In genomic region chr20:22402550-22402949, GRCh38 we compare ENCODE assay signal across 20 cellular contexts.
DNase-seq lines count a peak whose midpoint lies in the region; ATAC-seq and TF ChIP-seq lines count a peak whose summit lies in the region.
"Had no signal": no experiment of that assay in that cellular context is flagged by ENCODE, and none has a peak within 500 bp of the region (broad histone marks: within the 10 kb centered on the region; RNA-seq: fewer than 3 reads in every experiment).

No MANE protein-coding gene starts in this region.

- POLR2A ChIA-PET in WTC11 (lab: Charles Lee): interaction anchor here (0.8 kb wide), 1 partner anchor 36 kb away, joined by 3 read pairs; no protein-coding TSS in a partner anchor

- H3K4me1 ChIP-seq in tibial artery: peaks cover 0 to 20% (median 3%) of the 10 kb centered on the region in 4 donors
- H3K4me1 ChIP-seq: BE2C, colonic mucosa, HAP-1 had no signal

- H3K9me3 ChIP-seq in tibial artery: no peaks in the 10 kb centered on the region
- H3K9me3 ChIP-seq: BE2C, colonic mucosa, HAP-1, uterus had no signal

- no peaks in the 10 kb centered on the region for H3K9me3 Mint-ChIP-seq in WTC11
- H3K9me3 Mint-ChIP-seq in progenitor cell of endocrine pancreas (ENCODE audit: low read depth): no peaks in the 10 kb centered on the region
- H3K9me3 Mint-ChIP-seq in activated T-helper 17 cell treated with anti-CD3 and anti-CD28 coated beads, Interleukin-2, amount 50 U/mL, for 72 hours: peaks cover 13% of the 10 kb centered on the region
- H3K9me3 Mint-ChIP-seq: activated B cell treated with CpG ODN at 0.5 μM for 24 hours had no signal

- H3K27ac Mint-ChIP-seq in WTC11: no peak overlapping the region
- peak overlapping the region; percentile 95 for H3K27ac Mint-ChIP-seq in progenitor cell of endocrine pancreas
- H3K27ac Mint-ChIP-seq in activated T-helper 17 cell treated with anti-CD3 and anti-CD28 coated beads, Interleukin-2, amount 50 U/mL, for 72 hours: no peak overlapping the region
- H3K27ac Mint-ChIP-seq: activated B cell treated with CpG ODN at 0.5 μM for 24 hours had no signal

- no peak for ATAC-seq in WTC11
- no peak for ATAC-seq in activated T-helper 17 cell treated with anti-CD3 and anti-CD28 coated beads, Interleukin-2, amount 50 U/mL, for 72 hours (replicated peaks)

- TF ChIP-seq CTCF in WTC11 (IDR thresholded peaks at IDR 0.05): no peak
- no peak for TF ChIP-seq CTCF in progenitor cell of endocrine pancreas (IDR thresholded peaks at IDR 0.05; ENCODE audit: unreplicated experiment)
- no peak for TF ChIP-seq CTCF in tibial artery (IDR thresholded peaks at IDR 0.05)

- H3K36me3 Mint-ChIP-seq in WTC11: no peaks in the 10 kb centered on the region
- H3K36me3 Mint-ChIP-seq in progenitor cell of endocrine pancreas (ENCODE audit: insufficient read depth): no peaks in the 10 kb centered on the region
- no peaks in the 10 kb centered on the region for H3K36me3 Mint-ChIP-seq in activated T-helper 17 cell treated with anti-CD3 and anti-CD28 coated beads, Interleukin-2, amount 50 U/mL, for 72 hours (ENCODE audit: low read depth)

- H3K27me3 ChIP-seq in tibial artery: no peaks in the 10 kb centered on the region
- H3K27me3 ChIP-seq: BE2C, colonic mucosa, uterus had no signal

- CTCF ChIA-PET in WTC11 (lab: Charles Lee): interaction anchor here (1.0 to 2.6 kb wide), 11 partner anchors 9 to 449 kb away, joined by 3 to 14 read pairs (median 5); no protein-coding TSS in a partner anchor

- H3K4me1 Mint-ChIP-seq in WTC11 (peaks cover 25% of the 10 kb centered on the region), progenitor cell of endocrine pancreas (ENCODE audit: low read depth) (peaks cover 61% of the 10 kb centered on the region)
- H3K4me1 Mint-ChIP-seq in activated T-helper 17 cell treated with anti-CD3 and anti-CD28 coated beads, Interleukin-2, amount 50 U/mL, for 72 hours: no peaks in the 10 kb centered on the region

- H3K27me3 Mint-ChIP-seq in WTC11 (ENCODE audit: low read depth) (peaks cover 39% of the 10 kb centered on the region), progenitor cell of endocrine pancreas (no peaks in the 10 kb centered on the region)
- peaks cover 3% of the 10 kb centered on the region for H3K27me3 Mint-ChIP-seq in activated T-helper 17 cell treated with anti-CD3 and anti-CD28 coated beads, Interleukin-2, amount 50 U/mL, for 72 hours

- intact Hi-C loops in tibial artery (cut with DNase I; ENCODE audit: low total_unique reads): no loop called here

- peak; percentile 21 for DNase-seq in NCI-H1092 (lab: John Stamatoyannopoulos, UW)
- DNase-seq in NCI-H345 (lab: John Stamatoyannopoulos, UW): peak; percentile 78
- no peak for DNase-seq in WTC11 (ENCODE audit: low spot score)
- no peak for DNase-seq in progenitor cell of endocrine pancreas (ENCODE audit: low spot score, unreplicated experiment)
- DNase-seq in tibial artery: no peak
- DNase-seq in NCI-H524 treated with DMSO at 0.1 percent for 48 hours (lab: John Stamatoyannopoulos, UW): no peak
- DNase-seq: activated B cell treated with CpG ODN at 0.5 μM for 24 hours; activated effector memory CD4-positive, alpha-beta T cell treated with anti-CD3 and anti-CD28 coated beads, Interleukin-2, amount 50 U/mL, for 16 hours; aorta; BE2C; colonic mucosa; glutamatergic neuron; KBM-7; left colon; NCI-H187 treated with DMSO at 0.1 percent for 48 hours; posterior cingulate gyrus; stimulated activated naive CD4-positive, alpha-beta T cell treated with Interleukin-2 at 50 U/mL for 16 hours; uterus had no signal

- H3K4me3 Mint-ChIP-seq in WTC11 (peak overlapping the region; percentile 54; the same call in 1 of the 2 replicates), progenitor cell of endocrine pancreas (ENCODE audit: low read depth) (peak overlapping the region; percentile 64)
- no peak overlapping the region for H3K4me3 Mint-ChIP-seq in activated T-helper 17 cell treated with anti-CD3 and anti-CD28 coated beads, Interleukin-2, amount 50 U/mL, for 72 hours

- H3K4me3 ChIP-seq in tibial artery: no peak overlapping the region
- H3K4me3 ChIP-seq: HAP-1, uterus had no signal

- no peaks in the 10 kb centered on the region for H3K36me3 ChIP-seq in tibial artery
- H3K36me3 ChIP-seq: BE2C, colonic mucosa, HAP-1, uterus had no signal

- H3K27ac ChIP-seq in tibial artery: no peak overlapping the region
- H3K27ac ChIP-seq: colonic mucosa, uterus had no signal

TF ChIP-seq in WTC11, 78 proteins besides CTCF, POLR2A, EP300 and RAD21:
- TF ChIP-seq MYBL2 (CRISPR knock-in tag; IDR thresholded peaks at IDR 0.05): no peak
- no peak for TF ChIP-seq NFATC4 (CRISPR knock-in tag; IDR thresholded peaks at IDR 0.05)
- no peak for TF ChIP-seq CREM (CRISPR knock-in tag; IDR thresholded peaks at IDR 0.05)
- no peak for TF ChIP-seq JUN (CRISPR knock-in tag; IDR thresholded peaks at IDR 0.05)
- no peak for TF ChIP-seq IRF2 (CRISPR knock-in tag; IDR thresholded peaks at IDR 0.05; ENCODE audit: borderline replicate concordance, low read depth)
- TF ChIP-seq TCF7 (CRISPR knock-in tag; IDR thresholded peaks at IDR 0.05; ENCODE audit: low read depth): no peak
- no peak for TF ChIP-seq GTF2I (CRISPR knock-in tag; conservative IDR thresholded peaks at IDR 0.05)
- TF ChIP-seq TEAD1 (CRISPR knock-in tag; IDR thresholded peaks at IDR 0.05): no peak
- no peak for TF ChIP-seq MXD4 (CRISPR knock-in tag; IDR thresholded peaks at IDR 0.05; ENCODE audit: borderline replicate concordance)
- no peak for TF ChIP-seq ZNF281 (CRISPR knock-in tag; IDR thresholded peaks at IDR 0.05)
- TF ChIP-seq, protein P1, sequence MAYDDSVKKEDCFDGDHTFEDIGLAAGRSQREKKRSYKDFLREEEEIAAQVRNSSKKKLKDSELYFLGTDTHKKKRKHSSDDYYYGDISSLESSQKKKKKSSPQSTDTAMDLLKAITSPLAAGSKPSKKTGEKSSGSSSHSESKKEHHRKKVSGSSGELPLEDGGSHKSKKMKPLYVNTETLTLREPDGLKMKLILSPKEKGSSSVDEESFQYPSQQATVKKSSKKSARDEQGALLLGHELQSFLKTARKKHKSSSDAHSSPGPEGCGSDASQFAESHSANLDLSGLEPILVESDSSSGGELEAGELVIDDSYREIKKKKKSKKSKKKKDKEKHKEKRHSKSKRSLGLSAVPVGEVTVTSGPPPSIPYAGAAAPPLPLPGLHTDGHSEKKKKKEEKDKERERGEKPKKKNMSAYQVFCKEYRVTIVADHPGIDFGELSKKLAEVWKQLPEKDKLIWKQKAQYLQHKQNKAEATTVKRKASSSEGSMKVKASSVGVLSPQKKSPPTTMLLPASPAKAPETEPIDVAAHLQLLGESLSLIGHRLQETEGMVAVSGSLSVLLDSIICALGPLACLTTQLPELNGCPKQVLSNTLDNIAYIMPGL (CRISPR knock-in tag; IDR thresholded peaks at IDR 0.05): no peak
- TF ChIP-seq ZNF317 (CRISPR knock-in tag; IDR thresholded peaks at IDR 0.05; ENCODE audit: borderline replicate concordance, low read depth): no peak
- no peak for TF ChIP-seq FOXP1 (CRISPR knock-in tag; IDR thresholded peaks at IDR 0.05; ENCODE audit: borderline replicate concordance)
- TF ChIP-seq ZNF263 (CRISPR knock-in tag; IDR thresholded peaks at IDR 0.05; ENCODE audit: low read depth): no peak
- TF ChIP-seq, protein P2, sequence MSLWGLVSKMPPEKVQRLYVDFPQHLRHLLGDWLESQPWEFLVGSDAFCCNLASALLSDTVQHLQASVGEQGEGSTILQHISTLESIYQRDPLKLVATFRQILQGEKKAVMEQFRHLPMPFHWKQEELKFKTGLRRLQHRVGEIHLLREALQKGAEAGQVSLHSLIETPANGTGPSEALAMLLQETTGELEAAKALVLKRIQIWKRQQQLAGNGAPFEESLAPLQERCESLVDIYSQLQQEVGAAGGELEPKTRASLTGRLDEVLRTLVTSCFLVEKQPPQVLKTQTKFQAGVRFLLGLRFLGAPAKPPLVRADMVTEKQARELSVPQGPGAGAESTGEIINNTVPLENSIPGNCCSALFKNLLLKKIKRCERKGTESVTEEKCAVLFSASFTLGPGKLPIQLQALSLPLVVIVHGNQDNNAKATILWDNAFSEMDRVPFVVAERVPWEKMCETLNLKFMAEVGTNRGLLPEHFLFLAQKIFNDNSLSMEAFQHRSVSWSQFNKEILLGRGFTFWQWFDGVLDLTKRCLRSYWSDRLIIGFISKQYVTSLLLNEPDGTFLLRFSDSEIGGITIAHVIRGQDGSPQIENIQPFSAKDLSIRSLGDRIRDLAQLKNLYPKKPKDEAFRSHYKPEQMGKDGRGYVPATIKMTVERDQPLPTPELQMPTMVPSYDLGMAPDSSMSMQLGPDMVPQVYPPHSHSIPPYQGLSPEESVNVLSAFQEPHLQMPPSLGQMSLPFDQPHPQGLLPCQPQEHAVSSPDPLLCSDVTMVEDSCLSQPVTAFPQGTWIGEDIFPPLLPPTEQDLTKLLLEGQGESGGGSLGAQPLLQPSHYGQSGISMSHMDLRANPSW (CRISPR knock-in tag; conservative IDR thresholded peaks at IDR 0.05; ENCODE audit: low read depth): no peak
- no peak for TF ChIP-seq ZNF219 (CRISPR knock-in tag; IDR thresholded peaks at IDR 0.05; ENCODE audit: borderline replicate concordance)
TF ChIP-seq in WTC11: peak in this region for 0.

Comparison
In these comparisons a context has a peak if more than half of its experiments do, and no peak if none do; other contexts are left out.
1. DNase-seq: peak in NCI-H1092 (single experiment) and NCI-H345 (single experiment); none in WTC11 (single experiment), progenitor cell of endocrine pancreas (single experiment), tibial artery (0 of 2) and NCI-H524 treated with DMSO at 0.1 percent for 48 hours (single experiment).